Comparison of ENCODE assay signal across 1 cellular context in the genomic region with DNA sequence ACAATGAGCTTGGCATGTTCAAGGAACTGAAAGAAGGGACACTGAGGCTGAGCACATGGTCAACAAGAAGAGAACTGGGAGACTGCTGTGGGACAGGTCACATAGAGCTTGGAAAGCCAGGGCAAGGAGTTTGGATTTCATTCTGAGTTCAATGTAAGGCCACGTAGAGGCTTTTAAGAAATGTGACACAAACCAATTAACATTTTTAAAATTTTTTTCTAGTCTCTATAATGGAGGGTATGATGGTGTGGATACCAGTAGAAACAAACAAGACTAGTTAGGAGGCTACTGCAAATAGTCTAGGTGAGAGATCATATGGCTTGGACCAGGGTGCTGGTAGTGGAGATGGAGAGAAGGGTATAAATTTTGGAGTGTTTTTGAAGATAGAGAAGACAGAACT.
TF ChIP-seq lines count a peak whose summit lies in the region.

No MANE protein-coding gene starts in this region.

TF ChIP-seq in H1, 55 proteins besides CTCF, POLR2A, EP300 and RAD21 (continued from another document):
- TF ChIP-seq SIN3A (conservative IDR thresholded peaks at IDR 0.05 in 1 of 2, IDR thresholded peaks at IDR 0.05 in 1 of 2; ENCODE audit: low read depth in 1 of 2, low read length in 2 of 2) (no peak), RBBP5 (IDR thresholded peaks at IDR 0.05; ENCODE audit: borderline replicate concordance, low read depth, low read length) (no peak), ASH2L (IDR thresholded peaks at IDR 0.05; ENCODE audit: low read length) (no peak), BCL11A (IDR thresholded peaks at IDR 0.05; ENCODE audit: low read depth in 2 of 2, low read length in 2 of 2) (no peak), CTBP2 (IDR thresholded peaks at IDR 0.05; ENCODE audit: borderline replicate concordance, insufficient read depth, insufficient read length, low read length) (no peak)
